ENCODE assay signal across 20 cellular contexts in the genomic region with DNA sequence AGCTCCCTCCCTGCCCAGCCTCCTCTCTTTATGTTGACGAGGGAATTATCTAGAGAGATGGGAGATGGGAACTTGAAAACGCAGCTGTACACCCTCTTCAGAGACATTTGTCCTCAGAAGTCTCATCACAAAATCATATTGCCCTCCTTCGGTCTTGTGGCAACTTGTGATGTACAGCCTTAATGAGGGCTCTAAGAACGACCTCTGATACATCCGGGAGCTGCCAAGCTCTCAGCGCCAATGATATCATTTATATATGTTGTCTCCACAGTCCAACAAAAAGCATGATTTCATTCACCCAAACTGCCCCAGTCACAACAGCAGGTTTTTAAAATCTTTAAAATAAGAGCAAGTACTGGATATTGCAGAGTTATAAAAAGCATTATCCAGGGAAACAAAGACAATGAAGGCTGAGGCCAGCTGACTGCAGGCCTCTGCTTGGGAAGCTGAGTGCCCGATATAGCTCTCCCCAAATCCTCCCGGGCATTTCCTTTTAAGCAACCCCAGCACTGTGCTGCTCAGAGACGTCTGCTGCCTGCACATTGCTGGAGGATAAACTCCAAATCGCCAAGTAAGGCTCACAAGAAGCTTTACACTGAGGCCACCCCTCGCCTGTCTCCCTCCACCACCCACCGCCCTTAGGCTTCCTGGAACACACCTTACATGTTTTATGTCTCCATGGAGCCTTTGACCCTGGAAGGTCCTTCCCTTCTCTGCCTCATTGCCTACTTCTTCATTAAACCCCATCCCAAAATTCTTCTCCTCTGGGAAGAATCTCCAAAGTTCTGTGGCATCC.
"Had no signal": no experiment of that assay in that cellular context is flagged by ENCODE, and none has a peak within 500 bp of the region (broad histone marks: within the 10 kb centered on the region; RNA-seq: fewer than 3 reads in every experiment).

No MANE protein-coding gene starts in this region.

- DNase-seq: heart left ventricle; hippocampal formation; left lung; lower lobe of right lung; mesenchymal stem cell; midbrain; psoas muscle; retina; right lobe of liver; spleen; stimulated activated CD4-positive, alpha-beta T cell treated with anti-CD3 and anti-CD28 coated beads, Interleukin-15, amount 100 ng/mL, for 24 hours; stimulated activated CD4-positive, alpha-beta T cell treated with anti-CD3 and anti-CD28 coated beads, Interleukin-1b, Interleukin-23, amount 100 ng/mL, for 48 hours; stimulated activated CD4-positive, alpha-beta T cell treated with anti-CD3 and anti-CD28 coated beads, Interleukin-4, amount 100 ng/mL, for 24 hours; testis had no signal

- H3K4me3 ChIP-seq: heart left ventricle, left lung, lower lobe of right lung, psoas muscle, right lobe of liver, spleen, testis, tibial nerve had no signal

- H3K9me3 Mint-ChIP-seq: central memory CD8-positive, alpha-beta T cell; natural killer cell treated with Interleukin-12 subunit alpha and Interleukin-12 subunit beta and Interleukin-15 and Interleukin-18, amount 100 ng/mL, for 72 hours; stimulated activated memory B cell treated with anti-CD40 and anti-IgM and Interleukin-4, amounts not matched to agents 10 μg/mL and 1 μg/mL and 100 μg/mL, for 72 hours; stimulated activated naive CD8-positive, alpha-beta T cell treated with anti-CD3 and anti-CD28 coated beads, Interleukin-15, Interleukin-2, amounts not matched to agents 100 ng/mL and 50 ng/mL, for 24 hours had no signal

- H3K9me3 ChIP-seq: heart left ventricle, left lung, lower lobe of right lung, psoas muscle, right lobe of liver, spleen, testis, tibial nerve had no signal

- H3K27ac Mint-ChIP-seq: dendritic cell treated with granulocyte-macrophage colony-stimulating factor and Interleukin-4, amounts not matched to agents 40 ng/mL and 50 ng/mL, for 4 days; natural killer cell treated with Interleukin-12 subunit alpha and Interleukin-12 subunit beta and Interleukin-15 and Interleukin-18, amount 100 ng/mL, for 72 hours; stimulated activated memory B cell treated with anti-CD40 and anti-IgM and Interleukin-4, amounts not matched to agents 10 μg/mL and 1 μg/mL and 100 μg/mL, for 72 hours; stimulated activated naive CD8-positive, alpha-beta T cell treated with anti-CD3 and anti-CD28 coated beads, Interleukin-15, Interleukin-2, amounts not matched to agents 100 ng/mL and 50 ng/mL, for 24 hours had no signal

- H3K36me3 Mint-ChIP-seq: natural killer cell treated with Interleukin-12 subunit alpha and Interleukin-12 subunit beta and Interleukin-15 and Interleukin-18, amount 100 ng/mL, for 72 hours; stimulated activated memory B cell treated with anti-CD40 and anti-IgM and Interleukin-4, amounts not matched to agents 10 μg/mL and 1 μg/mL and 100 μg/mL, for 72 hours had no signal

- H3K4me3 Mint-ChIP-seq: central memory CD8-positive, alpha-beta T cell; dendritic cell treated with granulocyte-macrophage colony-stimulating factor and Interleukin-4, amounts not matched to agents 40 ng/mL and 50 ng/mL, for 4 days; natural killer cell treated with Interleukin-12 subunit alpha and Interleukin-12 subunit beta and Interleukin-15 and Interleukin-18, amount 100 ng/mL, for 72 hours; stimulated activated memory B cell treated with anti-CD40 and anti-IgM and Interleukin-4, amounts not matched to agents 10 μg/mL and 1 μg/mL and 100 μg/mL, for 72 hours; stimulated activated naive CD8-positive, alpha-beta T cell treated with anti-CD3 and anti-CD28 coated beads, Interleukin-15, Interleukin-2, amounts not matched to agents 100 ng/mL and 50 ng/mL, for 24 hours had no signal

- H3K27me3 ChIP-seq: left lung, right lobe of liver, testis, tibial nerve had no signal

- H3K4me1 ChIP-seq: heart left ventricle, left lung, psoas muscle, right lobe of liver, spleen, testis, tibial nerve had no signal

- ATAC-seq: heart left ventricle; left lung; lower lobe of right lung; natural killer cell treated with Interleukin-12 subunit alpha and Interleukin-12 subunit beta and Interleukin-15 and Interleukin-18, amount 100 ng/mL, for 72 hours; psoas muscle; right lobe of liver; stimulated activated memory B cell treated with anti-CD40 and anti-IgM and Interleukin-4, amounts not matched to agents 10 μg/mL and 1 μg/mL and 100 μg/mL, for 72 hours had no signal

- H3K36me3 ChIP-seq: heart left ventricle, left lung, lower lobe of right lung, right lobe of liver, spleen, tibial nerve had no signal

- H3K27ac ChIP-seq: heart left ventricle, left lung, lower lobe of right lung, psoas muscle, right lobe of liver, spleen, testis, tibial nerve had no signal

- H3K27me3 Mint-ChIP-seq: dendritic cell treated with granulocyte-macrophage colony-stimulating factor and Interleukin-4, amounts not matched to agents 40 ng/mL and 50 ng/mL, for 4 days had no signal

- H3K4me1 Mint-ChIP-seq: central memory CD8-positive, alpha-beta T cell; stimulated activated memory B cell treated with anti-CD40 and anti-IgM and Interleukin-4, amounts not matched to agents 10 μg/mL and 1 μg/mL and 100 μg/mL, for 72 hours had no signal
